ENCODE assay signal across 8 cellular contexts in the genomic region with DNA sequence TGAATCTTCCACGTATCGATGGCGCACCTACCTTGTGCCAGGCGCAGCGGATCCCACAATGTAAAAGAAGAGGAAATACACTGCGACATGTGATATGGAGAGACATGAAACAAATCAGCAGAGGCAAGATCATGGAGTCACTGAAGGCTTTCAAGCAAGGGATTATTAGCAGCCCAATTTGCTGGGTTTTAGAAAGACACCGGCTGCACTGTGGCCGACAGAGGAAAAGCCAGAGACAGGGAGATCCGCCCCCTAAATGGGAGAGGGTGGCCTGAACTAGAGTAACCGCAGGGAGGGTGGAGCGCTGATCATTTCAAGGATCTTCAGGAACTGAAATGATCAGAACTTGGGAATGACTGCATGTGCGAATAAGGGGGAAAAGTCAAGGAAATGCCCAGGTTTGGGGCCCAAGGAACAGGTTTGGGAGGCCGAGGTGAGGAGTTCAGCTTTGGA. TPM values are rescaled to one million over a fixed set of nuclear protein-coding genes. Genes with fewer than 3 reads are reported as not detected.
DNase-seq lines count a peak whose midpoint lies in the region; ATAC-seq and TF ChIP-seq lines count a peak whose summit lies in the region.

No MANE protein-coding gene starts in this region.

- H3K4me1 Mint-ChIP-seq in GM23338 = peaks cover 32% of the 10 kb centered on the region

- TF ChIP-seq POLR2A in esophagus squamous epithelium (IDR thresholded peaks at IDR 0.05) = no peak

- H3K36me3 Mint-ChIP-seq in GM23338 (ENCODE audit: low read depth) = peaks cover 47% of the 10 kb centered on the region

- H4K20me1 ChIP-seq in GM23338 (replicated peaks; ENCODE audit: insufficient read depth) = no peaks in the 10 kb centered on the region

- peaks cover 6% of the 10 kb centered on the region for H3K9me3 Mint-ChIP-seq in GM23338

- H3K9me3 ChIP-seq in esophagus squamous epithelium = no peaks in the 10 kb centered on the region

- H3K36me3 ChIP-seq in GM23338 (ENCODE audit: insufficient read depth) (peaks cover 16% of the 10 kb centered on the region), esophagus squamous epithelium (peaks cover 14 to 40% (median 15%) of the 10 kb centered on the region in 3 donors)

- TF ChIP-seq CTCF in GM23338 (conservative IDR thresholded peaks at IDR 0.05; ENCODE audit: low read depth in 2 of 2) (no peak), esophagus squamous epithelium (IDR thresholded peaks at IDR 0.05) (no peak)

- peak overlapping the region; percentile 48; the same call in 1 of the 2 replicates for H3K27ac Mint-ChIP-seq in GM23338

- peak overlapping the region; percentile 98 for H3K4me3 ChIP-seq in GM23338
- peak overlapping the region; percentile 86 to 98 (median 97) for H3K4me3 ChIP-seq in esophagus squamous epithelium

- H3K4me1 ChIP-seq in GM23338 (ENCODE audit: insufficient read depth) (peaks cover 13% of the 10 kb centered on the region), esophagus squamous epithelium (peaks cover 15 to 35% (median 22%) of the 10 kb centered on the region in 3 donors)

- H3K27ac ChIP-seq in GM23338 (ENCODE audit: low read depth) (no peak overlapping the region), esophagus squamous epithelium (peak overlapping the region; percentile 89 to 94 (median 92))

- H3K4me2 ChIP-seq in GM23338 = peak overlapping the region; percentile 85

- no peaks in the 10 kb centered on the region; the same call in 1 of the 2 replicates for H3F3A ChIP-seq in GM23338 (replicated peaks; ENCODE audit: low read depth)

- 56 to 82% methylated on average over 7 to 8 of the region's 13 CpGs for WGBS in esophagus squamous epithelium, 2 donors

- intact Hi-C loops in esophagus squamous epithelium (cut with DNase I) = loop anchor here (5.0 kb wide), 1 partner anchor 195 kb away; a partner anchor contains a TSS
- intact Hi-C loops in sciatic nerve (cut with DNase I) = no loop called here

- DNase-seq in GM23338 (ENCODE audit: low spot score) = peak; percentile 19
- peak; percentile 56 for DNase-seq in RPMI7951 (ENCODE audit: low read depth)
- no peak for DNase-seq in esophagus squamous epithelium (lab: John Stamatoyannopoulos, UW)
- DNase-seq in sciatic nerve (ENCODE audit: low spot score) = no peak
- DNase-seq in activated CD4-positive, CD25-positive, alpha-beta regulatory T cell treated with anti-CD3 and anti-CD28 coated beads, Interleukin-2, amount 50 U/mL, for 72 hours = no peak
- DNase-seq in ureter (ENCODE audit: low spot score) = no peak

- peaks cover 22% of the 10 kb centered on the region for H3K27me3 Mint-ChIP-seq in GM23338 (ENCODE audit: insufficient read depth, low read depth, poor library complexity)

- peaks cover 17% of the 10 kb centered on the region for H3K79me2 ChIP-seq in GM23338 (replicated peaks; ENCODE audit: insufficient read depth)

- H3K4me3 Mint-ChIP-seq in GM23338 = peak overlapping the region; percentile 97

- ATAC-seq in GM23338 = peak; percentile 16
- ATAC-seq in sciatic nerve = peak; percentile 30
- ATAC-seq in GM18870 (IDR thresholded peaks at IDR 0.05; ENCODE audit: unreplicated experiment) = no peak
- ATAC-seq in HG02973 (IDR thresholded peaks at IDR 0.05; ENCODE audit: unreplicated experiment) = no peak

- peaks cover 8% of the 10 kb centered on the region; the same call in 1 of the 2 replicates for H3K9me2 ChIP-seq in GM23338 (ENCODE audit: insufficient read depth)

- H3K27me3 ChIP-seq in GM23338 (ENCODE audit: insufficient read depth) (no peaks in the 10 kb centered on the region), esophagus squamous epithelium (no peaks in the 10 kb centered on the region)

- peak overlapping the region; percentile 98 for H2AFZ ChIP-seq in GM23338

TF ChIP-seq in GM23338, 12 proteins besides CTCF, POLR2A, EP300 and RAD21:
- no peak for TF ChIP-seq JUNB (IDR thresholded peaks at IDR 0.05; ENCODE audit: unreplicated experiment)
- TF ChIP-seq EZH2 (IDR thresholded peaks at IDR 0.05; ENCODE audit: low read depth, unreplicated experiment) = no peak
- TF ChIP-seq STAT1 (IDR thresholded peaks at IDR 0.05; ENCODE audit: unreplicated experiment) = no peak
- no peak for TF ChIP-seq NANOG (IDR thresholded peaks at IDR 0.05; ENCODE audit: borderline replicate concordance)
- TF ChIP-seq, protein P1, sequence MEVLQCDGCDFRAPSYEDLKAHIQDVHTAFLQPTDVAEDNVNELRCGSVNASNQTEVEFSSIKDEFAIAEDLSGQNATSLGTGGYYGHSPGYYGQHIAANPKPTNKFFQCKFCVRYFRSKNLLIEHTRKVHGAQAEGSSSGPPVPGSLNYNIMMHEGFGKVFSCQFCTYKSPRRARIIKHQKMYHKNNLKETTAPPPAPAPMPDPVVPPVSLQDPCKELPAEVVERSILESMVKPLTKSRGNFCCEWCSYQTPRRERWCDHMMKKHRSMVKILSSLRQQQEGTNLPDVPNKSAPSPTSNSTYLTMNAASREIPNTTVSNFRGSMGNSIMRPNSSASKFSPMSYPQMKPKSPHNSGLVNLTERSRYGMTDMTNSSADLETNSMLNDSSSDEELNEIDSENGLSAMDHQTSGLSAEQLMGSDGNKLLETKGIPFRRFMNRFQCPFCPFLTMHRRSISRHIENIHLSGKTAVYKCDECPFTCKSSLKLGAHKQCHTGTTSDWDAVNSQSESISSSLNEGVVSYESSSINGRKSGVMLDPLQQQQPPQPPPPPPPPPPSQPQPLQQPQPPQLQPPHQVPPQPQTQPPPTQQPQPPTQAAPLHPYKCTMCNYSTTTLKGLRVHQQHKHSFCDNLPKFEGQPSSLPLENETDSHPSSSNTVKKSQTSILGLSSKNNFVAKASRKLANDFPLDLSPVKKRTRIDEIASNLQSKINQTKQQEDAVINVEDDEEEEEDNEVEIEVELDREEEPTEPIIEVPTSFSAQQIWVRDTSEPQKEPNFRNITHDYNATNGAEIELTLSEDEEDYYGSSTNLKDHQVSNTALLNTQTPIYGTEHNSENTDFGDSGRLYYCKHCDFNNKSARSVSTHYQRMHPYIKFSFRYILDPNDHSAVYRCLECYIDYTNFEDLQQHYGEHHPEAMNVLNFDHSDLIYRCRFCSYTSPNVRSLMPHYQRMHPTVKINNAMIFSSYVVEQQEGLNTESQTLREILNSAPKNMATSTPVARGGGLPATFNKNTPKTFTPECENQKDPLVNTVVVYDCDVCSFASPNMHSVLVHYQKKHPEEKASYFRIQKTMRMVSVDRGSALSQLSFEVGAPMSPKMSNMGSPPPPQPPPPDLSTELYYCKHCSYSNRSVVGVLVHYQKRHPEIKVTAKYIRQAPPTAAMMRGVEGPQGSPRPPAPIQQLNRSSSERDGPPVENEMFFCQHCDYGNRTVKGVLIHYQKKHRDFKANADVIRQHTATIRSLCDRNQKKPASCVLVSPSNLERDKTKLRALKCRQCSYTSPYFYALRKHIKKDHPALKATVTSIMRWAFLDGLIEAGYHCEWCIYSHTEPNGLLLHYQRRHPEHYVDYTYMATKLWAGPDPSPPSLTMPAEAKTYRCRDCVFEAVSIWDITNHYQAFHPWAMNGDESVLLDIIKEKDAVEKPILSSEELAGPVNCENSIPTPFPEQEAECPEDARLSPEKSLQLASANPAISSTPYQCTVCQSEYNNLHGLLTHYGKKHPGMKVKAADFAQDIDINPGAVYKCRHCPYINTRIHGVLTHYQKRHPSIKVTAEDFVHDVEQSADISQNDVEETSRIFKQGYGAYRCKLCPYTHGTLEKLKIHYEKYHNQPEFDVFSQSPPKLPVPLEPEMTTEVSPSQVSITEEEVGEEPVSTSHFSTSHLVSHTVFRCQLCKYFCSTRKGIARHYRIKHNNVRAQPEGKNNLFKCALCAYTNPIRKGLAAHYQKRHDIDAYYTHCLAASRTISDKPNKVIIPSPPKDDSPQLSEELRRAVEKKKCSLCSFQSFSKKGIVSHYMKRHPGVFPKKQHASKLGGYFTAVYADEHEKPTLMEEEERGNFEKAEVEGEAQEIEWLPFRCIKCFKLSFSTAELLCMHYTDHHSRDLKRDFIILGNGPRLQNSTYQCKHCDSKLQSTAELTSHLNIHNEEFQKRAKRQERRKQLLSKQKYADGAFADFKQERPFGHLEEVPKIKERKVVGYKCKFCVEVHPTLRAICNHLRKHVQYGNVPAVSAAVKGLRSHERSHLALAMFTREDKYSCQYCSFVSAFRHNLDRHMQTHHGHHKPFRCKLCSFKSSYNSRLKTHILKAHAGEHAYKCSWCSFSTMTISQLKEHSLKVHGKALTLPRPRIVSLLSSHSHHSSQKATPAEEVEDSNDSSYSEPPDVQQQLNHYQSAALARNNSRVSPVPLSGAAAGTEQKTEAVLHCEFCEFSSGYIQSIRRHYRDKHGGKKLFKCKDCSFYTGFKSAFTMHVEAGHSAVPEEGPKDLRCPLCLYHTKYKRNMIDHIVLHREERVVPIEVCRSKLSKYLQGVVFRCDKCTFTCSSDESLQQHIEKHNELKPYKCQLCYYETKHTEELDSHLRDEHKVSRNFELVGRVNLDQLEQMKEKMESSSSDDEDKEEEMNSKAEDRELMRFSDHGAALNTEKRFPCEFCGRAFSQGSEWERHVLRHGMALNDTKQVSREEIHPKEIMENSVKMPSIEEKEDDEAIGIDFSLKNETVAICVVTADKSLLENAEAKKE (CRISPR knock-in tag; IDR thresholded peaks at IDR 0.05) = no peak

RNA-seq across cellular contexts. Expression of a gene that starts 0.6 kb away (rescaled TPM):
- 4.0 and 7.3 TPM in 2 replicates for total RNA-seq in GM23338 (2014; rRNA removed; shearing (Covaris generic))
- polyA plus RNA-seq in GM23338 (2016; fragmentation: Nextera tagmentation; extraction: Ambion mirVana) = 22.1 and 26.3 TPM in 2 replicates
- total RNA-seq in RPMI7951 (2014; rRNA removed; shearing (Covaris generic)) = 20.2 and 32.9 TPM in 2 replicates
- 10 to 100 TPM in 3 of 4 donors, 1 to 10 TPM in 1; 6.1 to 31.4 (median 18.6) TPM for total RNA-seq in esophagus squamous epithelium
- 20.6 TPM for total RNA-seq in sciatic nerve
- 28.1 TPM for total RNA-seq in ureter

RNA-seq across cellular contexts. Expression of a gene that starts 26.1 kb away (rescaled TPM):
- 27.4 and 29.2 TPM in 2 replicates for total RNA-seq in GM23338 (2014; rRNA removed; shearing (Covaris generic))
- polyA plus RNA-seq in GM23338 (2016; fragmentation: Nextera tagmentation; extraction: Ambion mirVana) = 50.7 and 58.6 TPM in 2 replicates
- total RNA-seq in RPMI7951 (2014; rRNA removed; shearing (Covaris generic)) = 64.4 and 66.1 TPM in 2 replicates
- total RNA-seq in esophagus squamous epithelium = 10 to 100 TPM; 29.1 to 31.5 (median 31.1) TPM
- total RNA-seq in sciatic nerve = 10.9 TPM
- 18.6 TPM for total RNA-seq in ureter

RNA-seq across cellular contexts. Expression of a gene that starts 55.0 kb away (rescaled TPM):
- 66.1 and 70.3 TPM in 2 replicates for total RNA-seq in GM23338 (2014; rRNA removed; shearing (Covaris generic))
- 11.5 and 12.6 TPM in 2 replicates for polyA plus RNA-seq in GM23338 (2016; fragmentation: Nextera tagmentation; extraction: Ambion mirVana)
- total RNA-seq in RPMI7951 (2014; rRNA removed; shearing (Covaris generic)) = 92.4 and 95.2 TPM in 2 replicates
- total RNA-seq in esophagus squamous epithelium (10 to 100 TPM; 37.3 to 60.8 (median 55.9) TPM), sciatic nerve (51.4 TPM), ureter (64.9 TPM)

RNA-seq across cellular contexts. Expression of a gene that starts 59.5 kb away (rescaled TPM):
- 23.9 and 30.9 TPM in 2 replicates for total RNA-seq in GM23338 (2014; rRNA removed; shearing (Covaris generic))
- 9.2 and 10.8 TPM in 2 replicates for polyA plus RNA-seq in GM23338 (2016; fragmentation: Nextera tagmentation; extraction: Ambion mirVana)
- 20.4 and 26.9 TPM in 2 replicates for total RNA-seq in RPMI7951 (2014; rRNA removed; shearing (Covaris generic))
- 10 to 100 TPM; 30.9 to 59.0 (median 39.4) TPM for total RNA-seq in esophagus squamous epithelium
- total RNA-seq in sciatic nerve = 13.2 TPM
- total RNA-seq in ureter = 9.4 TPM

Comparison
In these comparisons a context has a peak if more than half of its experiments do, and no peak if none do; other contexts are left out.
1. ATAC-seq: peak in GM23338 (single experiment) and sciatic nerve (single experiment); none in GM18870 (single experiment) and HG02973 (single experiment).
2. DNase-seq: peak in GM23338 (single experiment) and RPMI7951 (single experiment); none in esophagus squamous epithelium (single experiment), sciatic nerve (single experiment), activated CD4-positive, CD25-positive, alpha-beta regulatory T cell treated with anti-CD3 and anti-CD28 coated beads, Interleukin-2, amount 50 U/mL, for 72 hours (single experiment) and ureter (single experiment).